In the genomic region with DNA sequence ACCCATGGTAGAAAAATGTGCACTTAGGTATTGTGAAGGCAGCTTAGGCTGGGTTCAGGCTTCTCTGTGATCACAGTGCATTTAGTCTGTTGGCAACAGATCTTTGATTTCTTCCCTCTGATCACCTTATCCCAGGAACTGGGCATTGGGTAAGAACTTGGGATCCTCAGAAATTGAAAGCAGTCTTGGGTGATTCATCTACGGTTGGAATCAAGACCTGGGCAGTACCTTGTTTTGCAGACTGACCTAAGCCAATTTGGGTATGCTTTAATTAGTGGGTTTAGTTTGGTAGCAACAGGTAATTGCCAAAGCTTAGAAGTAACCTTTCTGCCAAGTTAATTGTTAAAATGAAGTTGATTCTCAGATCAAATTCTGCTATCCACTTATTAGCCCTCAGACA, we compare ENCODE assay signal across 3 cellular contexts.
A peak's percentile ranks its signal among the peaks of the same experiment; 100 is the strongest.
TF ChIP-seq lines count a peak whose summit lies in the region.

No MANE protein-coding gene starts in this region.

TF ChIP-seq in GM23338, 12 proteins besides CTCF, POLR2A, EP300 and RAD21 (continues in another document):
- TF ChIP-seq NANOG (IDR thresholded peaks at IDR 0.05; ENCODE audit: borderline replicate concordance) (no peak), JUNB (IDR thresholded peaks at IDR 0.05; ENCODE audit: unreplicated experiment) (no peak)
- TF ChIP-seq, protein P1, sequence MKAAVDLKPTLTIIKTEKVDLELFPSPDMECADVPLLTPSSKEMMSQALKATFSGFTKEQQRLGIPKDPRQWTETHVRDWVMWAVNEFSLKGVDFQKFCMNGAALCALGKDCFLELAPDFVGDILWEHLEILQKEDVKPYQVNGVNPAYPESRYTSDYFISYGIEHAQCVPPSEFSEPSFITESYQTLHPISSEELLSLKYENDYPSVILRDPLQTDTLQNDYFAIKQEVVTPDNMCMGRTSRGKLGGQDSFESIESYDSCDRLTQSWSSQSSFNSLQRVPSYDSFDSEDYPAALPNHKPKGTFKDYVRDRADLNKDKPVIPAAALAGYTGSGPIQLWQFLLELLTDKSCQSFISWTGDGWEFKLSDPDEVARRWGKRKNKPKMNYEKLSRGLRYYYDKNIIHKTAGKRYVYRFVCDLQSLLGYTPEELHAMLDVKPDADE (IDR thresholded peaks at IDR 0.05): no peak

TF ChIP-seq in WTC11, 78 proteins besides CTCF, POLR2A, EP300 and RAD21:
- TF ChIP-seq PRDM15 (CRISPR knock-in tag; IDR thresholded peaks at IDR 0.05) (peak; percentile 58), USF1 (CRISPR knock-in tag; IDR thresholded peaks at IDR 0.05) (no peak), TCF7 (CRISPR knock-in tag; IDR thresholded peaks at IDR 0.05; ENCODE audit: low read depth) (no peak), NR3C1 (CRISPR knock-in tag; conservative IDR thresholded peaks at IDR 0.05; ENCODE audit: low read depth) (no peak)

TF ChIP-seq in H1, 55 proteins besides CTCF, POLR2A, EP300 and RAD21:
- TF ChIP-seq JUND (IDR thresholded peaks at IDR 0.05; ENCODE audit: low read length) (0 out of 2 replicates have a peak, but pooled peaks have one; percentile 45), CEBPB (IDR thresholded peaks at IDR 0.05; ENCODE audit: low read depth, low read length) (no peak)
TF ChIP-seq in H1: peak in this region for 1.
